In the genomic region with DNA sequence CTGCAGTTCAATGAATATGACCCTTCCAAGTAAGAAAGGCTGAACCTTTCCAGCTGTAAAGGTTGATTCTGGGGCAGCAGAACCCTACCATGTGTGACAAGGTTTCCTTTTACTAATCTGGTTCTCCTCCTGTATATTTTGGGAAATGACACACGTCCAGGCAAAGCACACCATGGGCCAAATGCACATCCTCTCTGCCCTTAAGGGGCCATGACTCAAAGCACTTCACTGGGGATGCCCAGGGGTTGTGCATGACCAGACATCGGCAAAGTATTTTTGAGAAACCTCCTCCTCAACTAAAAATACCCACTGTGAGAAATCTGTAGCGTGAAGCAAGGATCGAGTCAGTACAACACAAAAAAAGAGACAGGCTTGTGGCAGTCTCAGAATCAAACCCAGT, we compare ENCODE assay signal across 10 cellular contexts.
A peak's percentile ranks its signal among the peaks of the same experiment; 100 is the strongest.
DNase-seq lines count a peak whose midpoint lies in the region; ATAC-seq and TF ChIP-seq lines count a peak whose summit lies in the region.
"Had no signal": no experiment of that assay in that cellular context is flagged by ENCODE, and none has a peak within 500 bp of the region (broad histone marks: within the 10 kb centered on the region; RNA-seq: fewer than 3 reads in every experiment).

No MANE protein-coding gene starts in this region.

- no peak for TF ChIP-seq CTCF in OCI-LY1 (IDR thresholded peaks at IDR 0.05; ENCODE audit: low read length)
- TF ChIP-seq CTCF in foreskin keratinocyte (conservative IDR thresholded peaks at IDR 0.05) = no peak

- no peaks in the 10 kb centered on the region for H3K27me3 ChIP-seq in BLaER1 treated with 17β-estradiol and CSF1 and Interleukin-3, amounts not matched to agents 10 nM and 100 nM
- H3K27me3 ChIP-seq in OCI-LY1 (ENCODE audit: insufficient read depth, low read length) = no peaks in the 10 kb centered on the region
- H3K27me3 ChIP-seq in foreskin keratinocyte = no peaks in the 10 kb centered on the region

- H3K9me3 ChIP-seq in BLaER1 treated with 17β-estradiol and CSF1 and Interleukin-3, amounts not matched to agents 10 nM and 100 nM (replicated peaks in 1 of 11) = peaks cover 0 to 6% (median 2%) of the 10 kb centered on the region in 11 experiments; a peak in 8 of 22 replicates
- H3K9me3 ChIP-seq in OCI-LY1 (ENCODE audit: low read length) = no peaks in the 10 kb centered on the region

- DNase-seq in foreskin keratinocyte (peak; percentile 75 to 90), SKM-1 treated with dmso at 0.1 percent for 144 hours (lab: John Stamatoyannopoulos, UW; ENCODE audit: unreplicated experiment) (no peak), OCI-M1 (lab: John Stamatoyannopoulos, UW) (no peak), NCI-H1105 (lab: John Stamatoyannopoulos, UW) (no peak), NCI-H510A treated with DMSO at 0.1 percent for 48 hours (lab: John Stamatoyannopoulos, UW) (no peak)
- DNase-seq: immature natural killer cell; NK-92 treated with Interleukin-12 subunit alpha and Interleukin-12 subunit beta, amount 100 ng/mL, for 24 hours had no signal

- H3K9ac ChIP-seq in BLaER1 treated with 17β-estradiol and CSF1 and Interleukin-3, amounts not matched to agents 10 nM and 100 nM = no peak overlapping the region
- H3K9ac ChIP-seq in OCI-LY1 (ENCODE audit: low read length) = no peak overlapping the region

- H3F3A ChIP-seq in OCI-LY1 (ENCODE audit: insufficient read depth, low read length) = no peaks in the 10 kb centered on the region

- peaks cover 86% of the 10 kb centered on the region for H3K79me2 ChIP-seq in OCI-LY1 (ENCODE audit: insufficient read depth, low read length)

- H3K27ac ChIP-seq in BLaER1 treated with 17β-estradiol and CSF1 and Interleukin-3, amounts not matched to agents 10 nM and 100 nM = peak overlapping the region in 7 of 11 experiments; percentile 28 to 51 (median 34); a peak in 9 of 22 replicates
- H3K27ac ChIP-seq in OCI-LY1 (ENCODE audit: low read depth, low read length, poor library complexity, severe bottlenecking) (peak overlapping the region; percentile 52), foreskin keratinocyte (no peak overlapping the region)

- peaks cover 0 to 24% (median 0%) of the 10 kb centered on the region in 11 experiments; a peak in 6 of 22 replicates for H3K36me3 ChIP-seq in BLaER1 treated with 17β-estradiol and CSF1 and Interleukin-3, amounts not matched to agents 10 nM and 100 nM
- H3K36me3 ChIP-seq in OCI-LY1 (ENCODE audit: insufficient read depth, low read length) = peaks cover 81% of the 10 kb centered on the region

- peaks cover 4 to 40% (median 16%) of the 10 kb centered on the region in 10 experiments; a peak in 16 of 20 replicates for H3K4me1 ChIP-seq in BLaER1 treated with 17β-estradiol and CSF1 and Interleukin-3, amounts not matched to agents 10 nM and 100 nM
- peaks cover 61% of the 10 kb centered on the region for H3K4me1 ChIP-seq in OCI-LY1 (ENCODE audit: insufficient read depth, low read length, severe bottlenecking)
- H3K4me1 ChIP-seq in foreskin keratinocyte = peaks cover 17% of the 10 kb centered on the region

- no peaks in the 10 kb centered on the region for H3K9me2 ChIP-seq in OCI-LY1 (ENCODE audit: low read depth, low read length)

- no peak overlapping the region for H2AFZ ChIP-seq in OCI-LY1 (ENCODE audit: low read length)

- peaks cover 0 to 18% (median 0%) of the 10 kb centered on the region in 11 experiments; a peak in 2 of 22 replicates for H4K20me1 ChIP-seq in BLaER1 treated with 17β-estradiol and CSF1 and Interleukin-3, amounts not matched to agents 10 nM and 100 nM
- no peaks in the 10 kb centered on the region for H4K20me1 ChIP-seq in OCI-LY1 (ENCODE audit: insufficient read depth, low read length)

- H3K4me2 ChIP-seq in BLaER1 treated with 17β-estradiol and CSF1 and Interleukin-3, amounts not matched to agents 10 nM and 100 nM = peak overlapping the region in 10 of 11 experiments; percentile 10 to 48 (median 27); a peak in 13 of 22 replicates
- H3K4me2 ChIP-seq in OCI-LY1 (ENCODE audit: low read length) = peak overlapping the region; percentile 1; the same call in 1 of the 2 replicates

- ATAC-seq in GM18520 (IDR thresholded peaks at IDR 0.05; ENCODE audit: unreplicated experiment) (peak; percentile 40), foreskin keratinocyte (peak; percentile 87)

- H3K4me3 ChIP-seq in BLaER1 treated with 17β-estradiol and CSF1 and Interleukin-3, amounts not matched to agents 10 nM and 100 nM = no peak overlapping the region
- H3K4me3 ChIP-seq in OCI-LY1 (ENCODE audit: low read depth, low read length, poor library complexity, severe bottlenecking) = no peak overlapping the region

Comparison
In these comparisons a context has a peak if more than half of its experiments do, and no peak if none do; other contexts are left out.
1. DNase-seq: peak in foreskin keratinocyte (2 of 2); none in SKM-1 treated with dmso at 0.1 percent for 144 hours (single experiment), OCI-M1 (single experiment), NCI-H1105 (single experiment) and NCI-H510A treated with DMSO at 0.1 percent for 48 hours (single experiment).